In the genomic region with DNA sequence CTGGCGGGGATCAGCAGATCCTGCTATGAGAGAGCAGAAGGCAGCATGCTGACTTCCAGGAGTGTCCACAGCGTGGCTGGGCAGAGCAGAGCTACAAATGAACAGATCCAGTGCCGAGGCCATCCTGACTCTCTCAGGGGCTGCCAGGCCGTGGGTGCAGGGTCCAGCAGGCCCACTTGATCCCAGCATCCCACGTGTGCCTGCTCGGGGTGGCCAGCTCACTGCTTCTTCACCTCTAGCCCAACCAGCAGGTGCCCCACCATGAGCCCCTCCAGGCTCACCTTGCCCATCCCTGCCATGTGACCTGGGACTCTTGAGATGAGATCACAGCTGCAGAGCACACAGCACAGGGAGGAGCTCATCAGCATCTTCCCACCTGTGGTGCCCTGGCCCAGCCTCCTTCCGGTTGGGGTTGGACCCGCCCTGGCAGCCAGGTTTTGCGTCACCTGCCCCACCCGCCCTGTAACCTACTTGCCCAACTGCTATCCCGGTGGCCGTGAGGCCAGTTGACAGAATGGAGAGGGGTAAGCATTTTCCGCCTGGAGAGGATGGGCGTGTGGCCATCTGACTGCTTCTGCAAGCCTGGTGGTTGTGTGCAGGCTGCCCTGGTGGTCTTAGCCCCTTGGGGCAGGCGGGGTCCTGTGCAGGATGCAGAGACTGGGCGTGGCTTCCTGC, we compare ENCODE assay signal across 12 cellular contexts. TPM values are rescaled to one million over a fixed set of nuclear protein-coding genes. Genes with fewer than 3 reads are reported as not detected.
DNase-seq lines count a peak whose midpoint lies in the region; ATAC-seq, FAIRE-seq and TF ChIP-seq lines count a peak whose summit lies in the region.
"Had no signal": no experiment of that assay in that cellular context is flagged by ENCODE, and none has a peak within 500 bp of the region (broad histone marks: within the 10 kb centered on the region; RNA-seq: fewer than 3 reads in every experiment).

No MANE protein-coding gene starts in this region.

- no peak overlapping the region for H3K27ac Mint-ChIP-seq in T-cell

- TF ChIP-seq EP300 in HepG2 (IDR thresholded peaks at IDR 0.05; ENCODE audit: low read depth in 2 of 2, low read length in 2 of 2) (no peak), HepG2 (CRISPR knock-in tag; IDR thresholded peaks at IDR 0.05; ENCODE audit: borderline replicate concordance) (no peak), transverse colon (IDR thresholded peaks at IDR 0.05; ENCODE audit: low read depth) (no peak)

- no peaks in the 10 kb centered on the region for H3K9me3 Mint-ChIP-seq in T-cell

- TF ChIP-seq CTCF in right lobe of liver (IDR thresholded peaks at IDR 0.05) (no peak), HepG2 (CRISPR knock-in tag; IDR thresholded peaks at IDR 0.05) (no peak), transverse colon (IDR thresholded peaks at IDR 0.05) (no peak)

- no peaks in the 10 kb centered on the region for H3K79me2 ChIP-seq in HepG2 (ENCODE audit: insufficient read depth, low read length)

- FAIRE-seq in HepG2 (lab: Jason Lieb, UNC), result no peak

- no peak overlapping the region for H3K4me3 Mint-ChIP-seq in T-cell

- H2AFZ ChIP-seq in HepG2 (ENCODE audit: low read length), result no peak overlapping the region

- CTCF ChIA-PET in HepG2 (lab: Yijun Ruan, JAX; ENCODE audit: low intra/inter-chr PET ratio, low total read pairs), result no interaction called here
- CTCF ChIA-PET in T-cell (lab: Charles Lee), result interaction anchor here in 1 of 2 donors (0.5 kb wide), 1 partner anchor 386 kb away, joined by 3 read pairs; no protein-coding TSS in a partner anchor

- DNase-seq in right lobe of liver (no peak), HepG2 (ENCODE audit: low spot score) (no peak), T-cell (peak in 24 of 34 experiments; percentile 15 to 46 (median 31)), transverse colon (peak; percentile 61), NCI-H187 treated with DMSO at 0.1 percent for 48 hours (lab: John Stamatoyannopoulos, UW) (no peak), HuH-7 (ENCODE audit: low spot score) (no peak)
- peak; percentile 34 to 47 (median 42) for DNase-seq in effector memory CD4-positive, alpha-beta T cell
- DNase-seq: AML-193, MG63, NCI-H774, SK-N-SH had no signal

- no peak overlapping the region for H3K9ac ChIP-seq in HepG2 (ENCODE audit: insufficient read depth, low read depth, low read length)
- H3K9ac ChIP-seq: SK-N-SH had no signal

- no peaks in the 10 kb centered on the region for H3K27me3 Mint-ChIP-seq in T-cell

- 60% methylated on average over 1 of the region's 16 CpGs for WGBS in right lobe of liver (ENCODE audit: insufficient coverage, low coverage, low lambda C conversion rate, missing lambda C conversion rate)
- 94% methylated on average over 8 of the region's 16 CpGs for WGBS in HepG2 (ENCODE audit: low lambda C conversion rate)
- 58% methylated on average over 15 of the region's 16 CpGs; no CpG with 5 or more reads in 1 of the 2 donors for WGBS in transverse colon (ENCODE audit: low coverage in 1 of 2), 2 donors

- H3K36me3 Mint-ChIP-seq in T-cell, result peaks cover 2% of the 10 kb centered on the region

- no peak overlapping the region for H3K4me3 ChIP-seq in right lobe of liver
- no peak overlapping the region for H3K4me3 ChIP-seq in HepG2 (replicated peaks in 1 of 3; ENCODE audit: insufficient read depth in 1 of 3, low read depth in 2 of 3, low read length in 3 of 3)
- H3K4me3 ChIP-seq in effector memory CD4-positive, alpha-beta T cell (ENCODE audit: insufficient read depth, low read depth, low read length, poor library complexity, severe bottlenecking), result no peak overlapping the region
- H3K4me3 ChIP-seq in transverse colon, result no peak overlapping the region
- H3K4me3 ChIP-seq: MG63 had no signal

- no peaks in the 10 kb centered on the region for H4K20me1 ChIP-seq in HepG2 (ENCODE audit: insufficient read depth, low read length)

- H3K4me1 ChIP-seq in right lobe of liver, result peaks cover 0 to 20% (median 8%) of the 10 kb centered on the region in 4 donors
- H3K4me1 ChIP-seq in HepG2 (ENCODE audit: insufficient read depth, low read length), result no peaks in the 10 kb centered on the region
- H3K4me1 ChIP-seq in effector memory CD4-positive, alpha-beta T cell (ENCODE audit: control insufficient read depth, insufficient read depth, low read length, poor library complexity, severe bottlenecking), result peaks cover 14% of the 10 kb centered on the region
- peaks cover 0 to 16% (median 1%) of the 10 kb centered on the region in 4 donors for H3K4me1 ChIP-seq in transverse colon

- ATAC-seq in right lobe of liver, result no peak
- no peak for ATAC-seq in HepG2
- peak; percentile 64 to 80 (median 75) for ATAC-seq in T-cell (replicated peaks in 1 of 4)
- no peak for ATAC-seq in HG02870 (IDR thresholded peaks at IDR 0.05; ENCODE audit: unreplicated experiment)

- TF ChIP-seq POLR2A in right lobe of liver (IDR thresholded peaks at IDR 0.05), result no peak
- TF ChIP-seq POLR2A in HepG2 (IDR thresholded peaks at IDR 0.05; ENCODE audit: insufficient read depth in 1 of 2, low read depth in 2 of 2, low read length in 2 of 2), result no peak
- no peak for TF ChIP-seq POLR2A in transverse colon (IDR thresholded peaks at IDR 0.05)

- H3K27me3 ChIP-seq in right lobe of liver (no peaks in the 10 kb centered on the region), HepG2 (ENCODE audit: control insufficient read depth in 1 of 2, insufficient read depth in 2 of 2, low read length in 2 of 2) (no peaks in the 10 kb centered on the region), transverse colon (no peaks in the 10 kb centered on the region)
- no peaks in the 10 kb centered on the region for H3K27me3 ChIP-seq in effector memory CD4-positive, alpha-beta T cell (replicated peaks; ENCODE audit: control insufficient read depth, insufficient read depth, low read length, poor library complexity, severe bottlenecking)
- H3K27me3 ChIP-seq: MG63 had no signal

- H3K9me3 ChIP-seq in right lobe of liver (no peaks in the 10 kb centered on the region), HepG2 (ENCODE audit: low read length) (no peaks in the 10 kb centered on the region), transverse colon (no peaks in the 10 kb centered on the region)
- no peaks in the 10 kb centered on the region for H3K9me3 ChIP-seq in effector memory CD4-positive, alpha-beta T cell (ENCODE audit: control insufficient read depth, low read length)
- H3K9me3 ChIP-seq: MG63, SK-N-SH had no signal

- no peak overlapping the region for H3K4me2 ChIP-seq in HepG2 (ENCODE audit: low read depth, low read length)
- H3K4me2 ChIP-seq: SK-N-SH had no signal

- in situ Hi-C loops in HepG2 (cut with HindIII; ENCODE audit: extremely low pct_ligation_motif_present, low pct_unique_long_range_greater_than_20kb) (no loop called here), transverse colon (cut with MboI; ENCODE audit: low pct_ligation_motif_present in 1 of 4, low pct_unique_long_range_greater_than_20kb in 1 of 4, low sequenced_read_pairs in 3 of 4) (no loop called here)

- no peak for TF ChIP-seq RAD21 in HepG2 (CRISPR knock-in tag; IDR thresholded peaks at IDR 0.05)

- H3K4me1 Mint-ChIP-seq in T-cell, result peaks cover 29 to 38% (median 37%) of the 10 kb centered on the region in 3 donors

- H3K27ac ChIP-seq in right lobe of liver, result peak overlapping the region in 2 of 3 donors; percentile 44 to 87
- H3K27ac ChIP-seq in HepG2 (ENCODE audit: extremely low read length, insufficient read depth, low read length), result no peak overlapping the region
- no peak overlapping the region for H3K27ac ChIP-seq in effector memory CD4-positive, alpha-beta T cell (ENCODE audit: insufficient read depth, low read length, poor library complexity, severe bottlenecking)
- no peak overlapping the region for H3K27ac ChIP-seq in transverse colon

- peaks cover 0 to 2% (median 0%) of the 10 kb centered on the region in 4 donors for H3K36me3 ChIP-seq in right lobe of liver
- peaks cover 2 to 4% of the 10 kb centered on the region in 2 experiments; a peak in 2 of 5 replicates for H3K36me3 ChIP-seq in HepG2 (replicated peaks in 1 of 2; ENCODE audit: control insufficient read depth in 1 of 2, insufficient read depth in 2 of 2, low read length in 2 of 2)
- H3K36me3 ChIP-seq in effector memory CD4-positive, alpha-beta T cell (ENCODE audit: control insufficient read depth, insufficient read depth, low read length), result peaks cover 4% of the 10 kb centered on the region
- no peaks in the 10 kb centered on the region for H3K36me3 ChIP-seq in transverse colon

- BruUV-seq in HepG2 (replicated peaks; lab: Mats Ljungman, UMichigan), result no TSS peak

- intact Hi-C loops in right lobe of liver (cut with DNase I) (no loop called here), HepG2 (cut with micrococcal nuclease; ENCODE audit: unreplicated experiment) (no loop called here), transverse colon (cut with DNase I; ENCODE audit: low total_unique reads) (loop anchor here (5.0 kb wide), 1 partner anchor 40 kb away; no protein-coding TSS in a partner anchor)

- POLR2A ChIA-PET in HepG2 (lab: Yijun Ruan, JAX) (no interaction called here), T-cell (lab: Charles Lee) (no interaction called here)

RNA-seq across cellular contexts. Expression of a gene that starts 11.0 kb away (rescaled TPM):
- total RNA-seq in right lobe of liver (10 to 100 TPM; 11.0 to 27.0 (median 15.5) TPM), HepG2 (2016; rRNA removed; fragmentation: Illumina TruSeq; extraction: Trizol) (12.1 and 12.9 TPM in 2 replicates), T-cell (10 to 100 TPM; 29.9 to 48.4 (median 43.7) TPM), transverse colon (100 to 1,000 TPM in 1 of 4 donors, 10 to 100 TPM in 3; 32.9 to 101 (median 50.6) TPM)
- 7.0 and 7.5 TPM in 2 replicates for total RNA-seq in HepG2 (2016; cell fraction: cytosol; rRNA removed; fragmentation: Illumina TruSeq; extraction: Trizol; ENCODE audit: low read depth)
- 11.8 and 12.2 TPM in 2 replicates for total RNA-seq in HepG2 (2016; cell fraction: insoluble cytoplasmic fraction; rRNA removed; fragmentation: Illumina TruSeq; extraction: Trizol)
- 17.5 and 20.9 TPM in 2 replicates for total RNA-seq in HepG2 (2016; cell fraction: membrane; rRNA removed; fragmentation: Illumina TruSeq; extraction: Trizol)
- total RNA-seq in HepG2 (2016; cell fraction: nucleus; rRNA removed; fragmentation: Illumina TruSeq; extraction: Trizol), result 7.2 and 10.6 TPM in 2 replicates
- polyA plus RNA-seq in HepG2 (2011; rRNA removed), result 14.8 and 20.8 TPM in 2 replicates
- polyA plus RNA-seq in HepG2 (2011; cell fraction: cytosol; rRNA removed), result 17.4 and 18.3 TPM in 2 replicates
- 24.2 and 25.5 TPM in 2 replicates for polyA plus RNA-seq in HepG2 (2011; cell fraction: nucleus; rRNA removed)
- 5.0 and 9.6 TPM in 2 replicates for polyA plus RNA-seq in HepG2 (2012)
- polyA plus RNA-seq in HepG2 (2016; cell fraction: cytosol; fragmentation: Illumina TruSeq; extraction: Trizol; ENCODE audit: low read depth), result 8.1 TPM in 2 replicates
- 10.1 and 14.2 TPM in 2 replicates for polyA plus RNA-seq in HepG2 (2016; cell fraction: insoluble cytoplasmic fraction; fragmentation: Illumina TruSeq; extraction: Trizol; ENCODE audit: low read depth)
- polyA plus RNA-seq in HepG2 (2016; cell fraction: membrane; fragmentation: Illumina TruSeq; extraction: Trizol; ENCODE audit: low read depth), result 14.1 and 15.1 TPM in 2 replicates
- polyA plus RNA-seq in HepG2 (2016; cell fraction: nucleus; fragmentation: Illumina TruSeq; extraction: Trizol; ENCODE audit: insufficient read depth, low read depth), result 17.4 and 18.4 TPM in 2 replicates
- 34.8 and 39.9 TPM in 2 replicates for polyA minus RNA-seq in HepG2 (2011; rRNA and poly(A)+ RNA removed; ENCODE audit: low replicate concordance)
- polyA minus RNA-seq in HepG2 (2011; cell fraction: cytosol; rRNA and poly(A)+ RNA removed), result 9.8 and 10.9 TPM in 2 replicates
- polyA minus RNA-seq in HepG2 (2011; cell fraction: nucleus; rRNA and poly(A)+ RNA removed), result 8.9 and 9.0 TPM in 2 replicates

RNA-seq across cellular contexts. Expression of a gene that starts 15.2 kb away (rescaled TPM):
- total RNA-seq in right lobe of liver (10 to 100 TPM; 11.5 to 40.9 (median 20.7) TPM), HepG2 (2016; rRNA removed; fragmentation: Illumina TruSeq; extraction: Trizol) (10.4 and 17.7 TPM in 2 replicates), T-cell (1 to 10 TPM; 2.5 to 8.6 (median 6.4) TPM), transverse colon (10 to 100 TPM; 15.3 to 81.6 (median 19.3) TPM)
- total RNA-seq in HepG2 (2016; cell fraction: cytosol; rRNA removed; fragmentation: Illumina TruSeq; extraction: Trizol; ENCODE audit: low read depth), result 3.9 and 4.0 TPM in 2 replicates
- 8.1 and 18.0 TPM in 2 replicates for total RNA-seq in HepG2 (2016; cell fraction: insoluble cytoplasmic fraction; rRNA removed; fragmentation: Illumina TruSeq; extraction: Trizol)
- total RNA-seq in HepG2 (2016; cell fraction: membrane; rRNA removed; fragmentation: Illumina TruSeq; extraction: Trizol), result 3.8 and 4.0 TPM in 2 replicates
- 20.2 and 20.4 TPM in 2 replicates for total RNA-seq in HepG2 (2016; cell fraction: nucleus; rRNA removed; fragmentation: Illumina TruSeq; extraction: Trizol)
- polyA plus RNA-seq in HepG2 (2011; rRNA removed), result 16.4 and 23.8 TPM in 2 replicates
- 8.4 and 13.1 TPM in 2 replicates for polyA plus RNA-seq in HepG2 (2011; cell fraction: cytosol; rRNA removed)
- polyA plus RNA-seq in HepG2 (2011; cell fraction: nucleus; rRNA removed), result 152 and 182 TPM in 2 replicates
- 11.1 and 12.4 TPM in 2 replicates for polyA plus RNA-seq in HepG2 (2012)
- 0.99 and 1.4 TPM in 2 replicates for polyA plus RNA-seq in HepG2 (2016; cell fraction: cytosol; fragmentation: Illumina TruSeq; extraction: Trizol; ENCODE audit: low read depth)
- 8.5 and 10.9 TPM in 2 replicates for polyA plus RNA-seq in HepG2 (2016; cell fraction: insoluble cytoplasmic fraction; fragmentation: Illumina TruSeq; extraction: Trizol; ENCODE audit: low read depth)
- 2.0 and 2.3 TPM in 2 replicates for polyA plus RNA-seq in HepG2 (2016; cell fraction: membrane; fragmentation: Illumina TruSeq; extraction: Trizol; ENCODE audit: low read depth)
- 42.2 and 48.6 TPM in 2 replicates for polyA plus RNA-seq in HepG2 (2016; cell fraction: nucleus; fragmentation: Illumina TruSeq; extraction: Trizol; ENCODE audit: insufficient read depth, low read depth)
- polyA minus RNA-seq in HepG2 (2011; rRNA and poly(A)+ RNA removed; ENCODE audit: low replicate concordance), result 1.2 and 26.6 TPM in 2 replicates
- polyA minus RNA-seq in HepG2 (2011; cell fraction: cytosol; rRNA and poly(A)+ RNA removed), result 9.2 and 12.0 TPM in 2 replicates
- 28.6 and 29.7 TPM in 2 replicates for polyA minus RNA-seq in HepG2 (2011; cell fraction: nucleus; rRNA and poly(A)+ RNA removed)

RNA-seq across cellular contexts. Expression of a gene that starts 48.2 kb away (rescaled TPM):
- total RNA-seq in right lobe of liver (10 to 100 TPM; 11.4 to 27.2 (median 16.1) TPM), HepG2 (2016; rRNA removed; fragmentation: Illumina TruSeq; extraction: Trizol) (14.8 and 23.2 TPM in 2 replicates), T-cell (10 to 100 TPM; 38.4 to 48.1 (median 45.1) TPM), transverse colon (100 to 1,000 TPM in 1 of 4 donors, 10 to 100 TPM in 3; 34.3 to 182 (median 64.7) TPM)
- 6.6 and 9.7 TPM in 2 replicates for total RNA-seq in HepG2 (2016; cell fraction: cytosol; rRNA removed; fragmentation: Illumina TruSeq; extraction: Trizol; ENCODE audit: low read depth)
- 12.0 and 23.2 TPM in 2 replicates for total RNA-seq in HepG2 (2016; cell fraction: insoluble cytoplasmic fraction; rRNA removed; fragmentation: Illumina TruSeq; extraction: Trizol)
- 9.0 and 9.2 TPM in 2 replicates for total RNA-seq in HepG2 (2016; cell fraction: membrane; rRNA removed; fragmentation: Illumina TruSeq; extraction: Trizol)
- total RNA-seq in HepG2 (2016; cell fraction: nucleus; rRNA removed; fragmentation: Illumina TruSeq; extraction: Trizol), result 31.9 and 36.2 TPM in 2 replicates
- 10.2 and 14.6 TPM in 2 replicates for polyA plus RNA-seq in HepG2 (2011; rRNA removed)
- 5.7 and 6.4 TPM in 2 replicates for polyA plus RNA-seq in HepG2 (2011; cell fraction: cytosol; rRNA removed)
- polyA plus RNA-seq in HepG2 (2011; cell fraction: nucleus; rRNA removed), result 78.1 and 81.2 TPM in 2 replicates
- 11.5 and 13.9 TPM in 2 replicates for polyA plus RNA-seq in HepG2 (2012)
- polyA plus RNA-seq in HepG2 (2016; cell fraction: cytosol; fragmentation: Illumina TruSeq; extraction: Trizol; ENCODE audit: low read depth), result 2.2 and 2.4 TPM in 2 replicates
- 11.4 and 14.1 TPM in 2 replicates for polyA plus RNA-seq in HepG2 (2016; cell fraction: insoluble cytoplasmic fraction; fragmentation: Illumina TruSeq; extraction: Trizol; ENCODE audit: low read depth)
- polyA plus RNA-seq in HepG2 (2016; cell fraction: membrane; fragmentation: Illumina TruSeq; extraction: Trizol; ENCODE audit: low read depth), result 4.9 TPM in 2 replicates
- 67.7 and 78.1 TPM in 2 replicates for polyA plus RNA-seq in HepG2 (2016; cell fraction: nucleus; fragmentation: Illumina TruSeq; extraction: Trizol; ENCODE audit: insufficient read depth, low read depth)
- 25.9 and 28.5 TPM in 2 replicates for polyA minus RNA-seq in HepG2 (2011; rRNA and poly(A)+ RNA removed; ENCODE audit: low replicate concordance)
- polyA minus RNA-seq in HepG2 (2011; cell fraction: cytosol; rRNA and poly(A)+ RNA removed), result 4.4 and 5.3 TPM in 2 replicates
- 31.7 and 34.0 TPM in 2 replicates for polyA minus RNA-seq in HepG2 (2011; cell fraction: nucleus; rRNA and poly(A)+ RNA removed)

Comparison
In these comparisons a context has a peak if more than half of its experiments do, and no peak if none do; other contexts are left out.
1. H3K27ac ChIP-seq: peak in right lobe of liver (2 of 3); none in HepG2 (single experiment), effector memory CD4-positive, alpha-beta T cell (single experiment) and transverse colon (0 of 4).
2. ATAC-seq: peak in T-cell (4 of 4); none in right lobe of liver (0 of 4), HepG2 (single experiment) and HG02870 (single experiment).
3. DNase-seq: peak in T-cell (24 of 34), effector memory CD4-positive, alpha-beta T cell (3 of 3) and transverse colon (single experiment); none in right lobe of liver (0 of 3), HepG2 (single experiment), NCI-H187 treated with DMSO at 0.1 percent for 48 hours (single experiment) and HuH-7 (single experiment).